Comparison of ENCODE assay signal across 1 cellular context in genomic region chr6:78243519-78243918, GRCh38.
TF ChIP-seq lines count a peak whose summit lies in the region.

No MANE protein-coding gene starts in this region.

TF ChIP-seq in endothelial cell of umbilical vein, 7 proteins besides CTCF, POLR2A, EP300 and RAD21:
- TF ChIP-seq, protein P1, sequence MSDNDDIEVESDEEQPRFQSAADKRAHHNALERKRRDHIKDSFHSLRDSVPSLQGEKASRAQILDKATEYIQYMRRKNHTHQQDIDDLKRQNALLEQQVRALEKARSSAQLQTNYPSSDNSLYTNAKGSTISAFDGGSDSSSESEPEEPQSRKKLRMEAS (IDR thresholded peaks at IDR 0.05; ENCODE audit: insufficient read depth, insufficient read length), result no peak
- peak; percentile 48 for TF ChIP-seq FOS (IDR thresholded peaks at IDR 0.05; ENCODE audit: borderline replicate concordance, insufficient read depth, low read length)
- TF ChIP-seq GATA2 (IDR thresholded peaks at IDR 0.05; ENCODE audit: insufficient read depth, insufficient read length, low read depth, low read length), result no peak
- peak; percentile 37 for TF ChIP-seq JUN (IDR thresholded peaks at IDR 0.05; ENCODE audit: borderline replicate concordance, insufficient read depth, insufficient read length, low read depth)
TF ChIP-seq in endothelial cell of umbilical vein: peak in this region for 2.
